In the genomic region with DNA sequence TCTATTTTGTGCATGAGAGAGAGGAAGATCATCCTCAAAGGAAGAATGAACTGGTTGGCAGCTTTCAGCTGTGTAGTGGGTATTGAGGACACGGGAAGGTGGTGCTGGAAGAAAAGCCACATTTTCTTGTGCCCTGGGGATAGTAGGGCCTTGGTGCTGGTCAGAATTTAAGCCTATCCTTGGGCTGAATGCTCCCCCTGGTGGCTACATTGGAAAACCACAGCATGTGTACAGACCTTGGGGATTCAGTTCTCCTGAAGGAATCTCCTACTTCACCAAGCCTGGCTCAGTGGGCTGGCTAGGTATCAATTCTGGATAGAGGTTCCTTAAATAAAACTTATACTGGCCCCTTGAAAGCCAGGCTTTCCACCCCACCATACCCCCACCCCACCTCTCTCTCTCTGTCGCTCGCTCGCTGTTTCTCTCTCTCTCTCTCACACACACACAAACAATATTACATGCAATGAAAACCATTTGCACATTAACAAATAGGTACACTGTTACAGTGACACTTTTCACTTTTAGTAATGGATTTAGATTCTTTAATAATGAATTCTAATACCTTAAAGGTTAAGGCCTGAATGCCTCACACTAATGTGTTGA, we compare ENCODE assay signal across 8 cellular contexts. TPM values are rescaled to one million over a fixed set of nuclear protein-coding genes. Genes with fewer than 3 reads are reported as not detected.
A peak's percentile ranks its signal among the peaks of the same experiment; 100 is the strongest.
DNase-seq lines count a peak whose midpoint lies in the region; ATAC-seq and TF ChIP-seq lines count a peak whose summit lies in the region.

No MANE protein-coding gene starts in this region.

- no peaks in the 10 kb centered on the region for H3K4me1 Mint-ChIP-seq in activated T-cell treated with anti-CD3 and anti-CD28 coated beads, Interleukin-2, amount 50 U/mL, for 72 hours (ENCODE audit: low read depth)

- ATAC-seq in GM18861 (IDR thresholded peaks at IDR 0.05; ENCODE audit: unreplicated experiment), result peak; percentile 94
- ATAC-seq in HG02981 (IDR thresholded peaks at IDR 0.05; ENCODE audit: unreplicated experiment), result peak; percentile 98
- peak in 1 of 2 donors; percentile 43 for ATAC-seq in activated T-cell treated with anti-CD3 and anti-CD28 coated beads, Interleukin-2, amount 50 U/mL, for 72 hours (replicated peaks in 1 of 2)
- no peak for ATAC-seq in GM18520 (IDR thresholded peaks at IDR 0.05; ENCODE audit: unreplicated experiment)

- H3K27ac Mint-ChIP-seq in activated T-cell treated with anti-CD3 and anti-CD28 coated beads, Interleukin-2, amount 50 U/mL, for 72 hours, result no peak overlapping the region

- intact Hi-C loops in head of caudate nucleus (cut with DNase I), result no loop called here

- peak; percentile 92 for TF ChIP-seq CTCF in retinal pigment epithelial cell (conservative IDR thresholded peaks at IDR 0.05; ENCODE audit: low read depth, low read length)

- H3K36me3 Mint-ChIP-seq in activated T-cell treated with anti-CD3 and anti-CD28 coated beads, Interleukin-2, amount 50 U/mL, for 72 hours (ENCODE audit: insufficient read depth in 2 of 2), result no peaks in the 10 kb centered on the region

- H3K4me3 Mint-ChIP-seq in activated T-cell treated with anti-CD3 and anti-CD28 coated beads, Interleukin-2, amount 50 U/mL, for 72 hours, result no peak overlapping the region

- DNase-seq in CMK (ENCODE audit: low read depth) (peak; percentile 25), NCI-H2196 treated with DMSO at 0.1 percent for 48 hours (lab: John Stamatoyannopoulos, UW; ENCODE audit: unreplicated experiment) (peak; percentile 39), head of caudate nucleus (peak; percentile 3 to 76 (median 38)), retinal pigment epithelial cell (ENCODE audit: low read depth) (no peak)
- peak; percentile 25 to 51 for DNase-seq in activated T-cell treated with anti-CD3 and anti-CD28 coated beads, Interleukin-2, amount 50 U/mL, for 72 hours

- H3K4me3 ChIP-seq in retinal pigment epithelial cell (ENCODE audit: low read length), result no peak overlapping the region

- no peaks in the 10 kb centered on the region for H3K9me3 Mint-ChIP-seq in activated T-cell treated with anti-CD3 and anti-CD28 coated beads, Interleukin-2, amount 50 U/mL, for 72 hours

- no peaks in the 10 kb centered on the region for H3K27me3 Mint-ChIP-seq in activated T-cell treated with anti-CD3 and anti-CD28 coated beads, Interleukin-2, amount 50 U/mL, for 72 hours (ENCODE audit: low read depth)

RNA-seq across cellular contexts. Expression of gene OR51M1, which starts 2.8 kb away (rescaled TPM):
- total RNA-seq in activated T-cell treated with anti-CD3 and anti-CD28 coated beads, Interleukin-2, amount 50 U/mL, for 72 hours, result not detected

RNA-seq across cellular contexts. Expression of gene OR51B6, which starts 29.5 kb away (rescaled TPM):
- total RNA-seq in activated T-cell treated with anti-CD3 and anti-CD28 coated beads, Interleukin-2, amount 50 U/mL, for 72 hours, result not detected

RNA-seq across cellular contexts. Expression of gene OR51B5, which starts 37.5 kb away (rescaled TPM):
- under 1 TPM in 1 of 2 donors, not detected in 1; 0.30 TPM for total RNA-seq in activated T-cell treated with anti-CD3 and anti-CD28 coated beads, Interleukin-2, amount 50 U/mL, for 72 hours

RNA-seq across cellular contexts. Expression of gene OR51Q1, which starts 41.1 kb away (rescaled TPM):
- not detected for total RNA-seq in activated T-cell treated with anti-CD3 and anti-CD28 coated beads, Interleukin-2, amount 50 U/mL, for 72 hours

RNA-seq across cellular contexts. Expression of gene OR51B2, which starts 56.7 kb away (rescaled TPM):
- not detected for total RNA-seq in activated T-cell treated with anti-CD3 and anti-CD28 coated beads, Interleukin-2, amount 50 U/mL, for 72 hours
